8 cellular contexts compared by ENCODE assay signal in the genomic region with DNA sequence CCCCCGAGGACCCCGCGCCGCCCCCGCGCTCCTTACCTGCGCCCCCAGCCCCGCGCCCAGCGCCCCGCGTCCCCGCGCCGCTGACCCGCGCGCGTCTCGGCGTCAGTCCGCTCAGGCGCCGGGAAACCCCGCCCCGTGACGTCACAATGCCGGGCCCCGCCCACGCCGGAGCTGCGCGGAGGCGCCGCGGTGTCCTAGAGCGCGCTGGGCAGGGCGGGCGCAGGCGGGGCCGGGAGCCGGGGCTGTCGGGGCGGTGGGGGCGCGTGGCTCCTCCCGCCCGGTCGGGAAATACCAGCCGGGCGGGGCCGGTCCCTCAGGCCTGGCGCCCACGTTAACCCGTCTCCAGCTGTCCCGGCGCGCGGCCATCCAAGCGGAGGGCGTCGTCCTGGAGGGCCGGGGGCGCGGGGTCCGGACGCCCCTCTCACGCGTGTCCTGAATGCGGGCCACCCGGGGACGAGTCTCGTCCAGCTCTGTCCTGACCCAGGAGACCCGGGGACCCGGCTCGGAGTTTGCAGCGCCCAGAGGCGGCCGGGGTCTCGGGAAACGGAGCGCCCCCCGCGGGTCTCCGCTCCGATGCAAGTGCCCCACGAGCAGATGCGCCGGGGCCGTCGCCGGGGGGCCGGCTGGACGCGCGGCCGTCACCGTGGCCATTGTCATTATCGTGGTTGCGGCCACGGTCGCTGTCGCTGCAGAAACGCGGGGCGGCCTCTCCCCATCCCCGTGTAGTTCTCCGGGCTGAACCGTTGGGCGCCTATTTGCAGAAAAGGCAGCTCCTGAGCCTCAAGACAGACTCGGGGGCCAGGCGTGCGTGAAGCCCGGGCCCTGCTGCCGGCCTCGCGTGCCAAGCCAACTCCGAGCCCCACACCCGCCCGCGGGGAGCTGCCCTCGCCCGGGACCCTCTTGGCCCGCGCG. TPM values are rescaled to one million over a fixed set of nuclear protein-coding genes. Genes with fewer than 3 reads are reported as not detected.
DNase-seq lines count a peak whose midpoint lies in the region; ATAC-seq and TF ChIP-seq lines count a peak whose summit lies in the region.

A gene (minus strand): TSS at position 109 of the 912 bp plus-strand sequence. CDS start 727 bp downstream, outside the sequence.

- no peaks in the 10 kb centered on the region for H4K20me1 ChIP-seq in SU-DHL-6 (ENCODE audit: low read depth, low read length)

- no peak within 1 kb of the TSS for H2BK5ac ChIP-seq in trophoblast cell (ENCODE audit: low read depth, low read length, poor library complexity)

- peaks cover 19% of the 10 kb centered on the region for H3K4me1 Mint-ChIP-seq in activated naive CD8-positive, alpha-beta T cell treated with anti-CD3 and anti-CD28 coated beads for 36 hours

- H3K9me3 ChIP-seq in SU-DHL-6 (ENCODE audit: insufficient read depth, low read length): no peaks in the 10 kb centered on the region
- peaks cover 3% of the 10 kb centered on the region for H3K9me3 ChIP-seq in trophoblast cell (ENCODE audit: insufficient read depth, low read depth, low read length)
- H3K9me3 ChIP-seq in tibial nerve: no peaks in the 10 kb centered on the region

- H3K36me3 Mint-ChIP-seq in activated naive CD8-positive, alpha-beta T cell treated with anti-CD3 and anti-CD28 coated beads for 36 hours: peaks cover 11% of the 10 kb centered on the region

- TF ChIP-seq EP300 in tibial nerve (IDR thresholded peaks at IDR 0.05): peak in 1 of 2 donors; percentile 63

- H3K23ac ChIP-seq in trophoblast cell (ENCODE audit: low read length): no peak within 1 kb of the TSS

- H3F3A ChIP-seq in SU-DHL-6 (ENCODE audit: insufficient read depth): 0 out of 2 replicates have a peak, but pooled peaks cover 7% of the 10 kb centered on the region

- H3K36me3 ChIP-seq in SU-DHL-6 (ENCODE audit: low read length) (no peaks in the 10 kb centered on the region), trophoblast cell (ENCODE audit: control insufficient read depth in 1 of 2, insufficient read depth in 2 of 2, low read length in 2 of 2) (peaks cover 5 to 7% of the 10 kb centered on the region in 2 experiments), tibial nerve (peaks cover 0 to 16% (median 0%) of the 10 kb centered on the region in 3 donors)

- H4K12ac ChIP-seq in trophoblast cell (ENCODE audit: low read depth, low read length): peak within 1 kb of the TSS; percentile 63

- H4K91ac ChIP-seq in trophoblast cell (ENCODE audit: low read depth, low read length): peak within 1 kb of the TSS; percentile 82

- H3K27ac ChIP-seq in SU-DHL-6 (ENCODE audit: low read depth, low read length): peak within 1 kb of the TSS; percentile 51; the same call in 1 of the 2 replicates
- no peak within 1 kb of the TSS for H3K27ac ChIP-seq in trophoblast cell (ENCODE audit: low read depth, low read length)
- peak within 1 kb of the TSS; percentile 80 to 98 (median 90) for H3K27ac ChIP-seq in tibial nerve

- peaks cover 12 to 17% of the 10 kb centered on the region in 2 experiments for H3K4me1 ChIP-seq in trophoblast cell (ENCODE audit: control insufficient read depth in 1 of 2, insufficient read depth in 2 of 2, low read length in 2 of 2)
- peaks cover 0 to 47% (median 35%) of the 10 kb centered on the region in 4 donors for H3K4me1 ChIP-seq in tibial nerve

- H3K9ac ChIP-seq in SU-DHL-6 (ENCODE audit: low read length) (peak within 1 kb of the TSS; percentile 76), trophoblast cell (ENCODE audit: low read length) (peak within 1 kb of the TSS; percentile 66)

- H3K9me3 Mint-ChIP-seq in activated naive CD8-positive, alpha-beta T cell treated with anti-CD3 and anti-CD28 coated beads for 36 hours: no peaks in the 10 kb centered on the region

- H3K27me3 Mint-ChIP-seq in activated naive CD8-positive, alpha-beta T cell treated with anti-CD3 and anti-CD28 coated beads for 36 hours: no peaks in the 10 kb centered on the region

- H3K79me2 ChIP-seq in SU-DHL-6 (ENCODE audit: insufficient read depth, low read length) (peaks cover 5% of the 10 kb centered on the region; the same call in 1 of the 2 replicates), trophoblast cell (ENCODE audit: control insufficient read depth, insufficient read depth, low read length, poor library complexity) (peaks cover 7% of the 10 kb centered on the region)

- no peak within 1 kb of the TSS for H2AK5ac ChIP-seq in trophoblast cell (ENCODE audit: low read length)

- ATAC-seq in GM21825 (IDR thresholded peaks at IDR 0.05; ENCODE audit: unreplicated experiment) (peak; percentile 83), Right ventricle myocardium superior (ENCODE audit: poor library complexity) (peak; percentile 93)

- DNase-seq in EL (peak; percentile 84), LoVo (ENCODE audit: low spot score) (peak; percentile 85), Right ventricle myocardium superior (peak; percentile 97), trophoblast cell (peak; percentile 86 to 94), tibial nerve (ENCODE audit: low spot score in 2 of 2) (peak; percentile 84 to 88)
- DNase-seq in activated naive CD8-positive, alpha-beta T cell treated with anti-CD3 and anti-CD28 coated beads for 36 hours: peak; percentile 93

- H3K9me2 ChIP-seq in SU-DHL-6 (replicated peaks; ENCODE audit: insufficient read depth, low read length): no peaks in the 10 kb centered on the region

- H3K79me1 ChIP-seq in trophoblast cell (ENCODE audit: low read length): peaks cover 5% of the 10 kb centered on the region

- no peaks in the 10 kb centered on the region for H3K27me3 ChIP-seq in SU-DHL-6 (ENCODE audit: low read length)
- peaks cover 9% of the 10 kb centered on the region for H3K27me3 ChIP-seq in trophoblast cell (ENCODE audit: insufficient read depth, low read length)
- H3K27me3 ChIP-seq in tibial nerve: no peaks in the 10 kb centered on the region

- H4K8ac ChIP-seq in trophoblast cell (ENCODE audit: low read depth, low read length): peak within 1 kb of the TSS; percentile 67

- peak within 1 kb of the TSS; percentile 56 for H3K4me2 ChIP-seq in SU-DHL-6 (ENCODE audit: low read depth, low read length, poor library complexity, severe bottlenecking)
- peak within 1 kb of the TSS; percentile 88 for H3K4me2 ChIP-seq in trophoblast cell (ENCODE audit: low read length)

- peak within 1 kb of the TSS; percentile 84 for H3K4me3 Mint-ChIP-seq in activated naive CD8-positive, alpha-beta T cell treated with anti-CD3 and anti-CD28 coated beads for 36 hours

- WGBS in trophoblast cell (ENCODE audit: extremely low coverage, insufficient coverage, insufficient read length): no CpG with 5 or more reads among the region's 127 CpGs
- 0 to 1% methylated on average over 37 to 61 of the region's 127 CpGs for WGBS in tibial nerve, 2 donors

- peak; percentile 16 for TF ChIP-seq CTCF in SU-DHL-6 (IDR thresholded peaks at IDR 0.05; ENCODE audit: insufficient read depth, low read length, poor library complexity, severe bottlenecking)
- TF ChIP-seq CTCF in tibial nerve (IDR thresholded peaks at IDR 0.05): no peak

- intact Hi-C loops in Right ventricle myocardium superior (cut with DNase I): loop anchor here (10.0 kb wide), 1 partner anchor 83 kb away; a partner anchor contains a TSS

- H3K14ac ChIP-seq in trophoblast cell (ENCODE audit: low read length): peak within 1 kb of the TSS; percentile 24

- H2AFZ ChIP-seq in SU-DHL-6 (ENCODE audit: low read depth, low read length, severe bottlenecking) (peak within 1 kb of the TSS; percentile 86), trophoblast cell (ENCODE audit: insufficient read depth, low read length, poor library complexity) (peak within 1 kb of the TSS; percentile 82)

- H3K18ac ChIP-seq in trophoblast cell (ENCODE audit: low read length): peak within 1 kb of the TSS; percentile 62

- peak within 1 kb of the TSS; percentile 24 for H3K4ac ChIP-seq in trophoblast cell (ENCODE audit: low read depth, low read length)

- TF ChIP-seq POLR2A in tibial nerve (IDR thresholded peaks at IDR 0.05): peak; percentile 37 to 81

- peak within 1 kb of the TSS; percentile 54 for H3K27ac Mint-ChIP-seq in activated naive CD8-positive, alpha-beta T cell treated with anti-CD3 and anti-CD28 coated beads for 36 hours

- peak within 1 kb of the TSS; percentile 83 for H3K4me3 ChIP-seq in SU-DHL-6 (ENCODE audit: insufficient read depth, low read length, poor library complexity, severe bottlenecking)
- H3K4me3 ChIP-seq in trophoblast cell (ENCODE audit: low read depth, low read length): peak within 1 kb of the TSS; percentile 84
- peak within 1 kb of the TSS; percentile 77 to 99 (median 88) for H3K4me3 ChIP-seq in tibial nerve

- peak within 1 kb of the TSS; percentile 52 for H2BK12ac ChIP-seq in trophoblast cell (ENCODE audit: low read length)

- H2BK120ac ChIP-seq in trophoblast cell (ENCODE audit: insufficient read depth, low read length, poor library complexity): peak within 1 kb of the TSS; percentile 54

RNA-seq across cellular contexts. Expression of the gene that starts here (rescaled TPM):
- 10 to 100 TPM; 30.0 to 30.2 TPM for total RNA-seq in activated naive CD8-positive, alpha-beta T cell treated with anti-CD3 and anti-CD28 coated beads for 36 hours
- 25.4 TPM for total RNA-seq in Right ventricle myocardium superior
- polyA plus RNA-seq in trophoblast cell (2013): 11.7 and 12.7 TPM in 2 replicates
- 100 to 1,000 TPM; 112 to 361 (median 222) TPM for total RNA-seq in tibial nerve
